Comparison of ENCODE assay signal across 1 cellular context in genomic region chr3:169578381-169578780, GRCh38.
TF ChIP-seq lines count a peak whose summit lies in the region.

No MANE protein-coding gene starts in this region.

TF ChIP-seq in HEK293, 187 proteins besides CTCF, POLR2A, EP300 and RAD21 (continued from another document):
- no peak for TF ChIP-seq ZNF274 (IDR thresholded peaks at IDR 0.05; ENCODE audit: low read length)
- TF ChIP-seq ZNF274 (tag by site-specific recombination; IDR thresholded peaks at IDR 0.05; ENCODE audit: borderline replicate concordance), result no peak
- no peak for TF ChIP-seq ZNF23 (tag by site-specific recombination; IDR thresholded peaks at IDR 0.05; ENCODE audit: borderline replicate concordance)
- TF ChIP-seq ZNF558 (tag by site-specific recombination; IDR thresholded peaks at IDR 0.05), result no peak
- 0 out of 2 replicates have a peak, but pooled peaks have one; percentile 15 for TF ChIP-seq ZNF433 (tag by site-specific recombination; IDR thresholded peaks at IDR 0.05; ENCODE audit: low read depth)
- no peak for TF ChIP-seq ZNF645 (tag by site-specific recombination; IDR thresholded peaks at IDR 0.05)
- TF ChIP-seq ZBTB20 (tag by site-specific recombination; IDR thresholded peaks at IDR 0.05), result no peak
- TF ChIP-seq ZNF280C (tag by site-specific recombination; IDR thresholded peaks at IDR 0.05), result no peak
- peak; percentile 55; the same call in 1 of the 2 replicates for TF ChIP-seq OSR2 (tag by site-specific recombination; IDR thresholded peaks at IDR 0.05)
TF ChIP-seq in HEK293: peak in this region for 11.
